1 cellular context compared by ENCODE assay signal in genomic region chr19:4360081-4360569, GRCh38.
A peak's percentile ranks its signal among the peaks of the same experiment; 100 is the strongest.
TF ChIP-seq lines count a peak whose summit lies in the region.

No MANE protein-coding gene starts in this region.

TF ChIP-seq in GM12878, 131 proteins besides CTCF, POLR2A, EP300 and RAD21:
- no peak for TF ChIP-seq CHD2 (IDR thresholded peaks at IDR 0.05; ENCODE audit: borderline replicate concordance, low read depth, low read length)
- TF ChIP-seq POLR2AphosphoS2 (IDR thresholded peaks at IDR 0.05; ENCODE audit: low read depth, low read length): 0 out of 2 replicates have a peak, but pooled peaks have one; percentile 36
